ENCODE assay signal across 1 cellular context in genomic region chr6:147774856-147775255, GRCh38.
TF ChIP-seq lines count a peak whose summit lies in the region.

No MANE protein-coding gene starts in this region.

TF ChIP-seq in HCT116, 20 proteins besides CTCF, POLR2A, EP300 and RAD21 (continued from another document):
- TF ChIP-seq ELF1 (IDR thresholded peaks at IDR 0.05; ENCODE audit: borderline replicate concordance, low read depth), result no peak
- no peak for TF ChIP-seq SP1 (IDR thresholded peaks at IDR 0.05; ENCODE audit: low read depth)
- TF ChIP-seq, protein P1, sequence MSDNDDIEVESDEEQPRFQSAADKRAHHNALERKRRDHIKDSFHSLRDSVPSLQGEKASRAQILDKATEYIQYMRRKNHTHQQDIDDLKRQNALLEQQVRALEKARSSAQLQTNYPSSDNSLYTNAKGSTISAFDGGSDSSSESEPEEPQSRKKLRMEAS (IDR thresholded peaks at IDR 0.05), result no peak
- TF ChIP-seq, protein P2, sequence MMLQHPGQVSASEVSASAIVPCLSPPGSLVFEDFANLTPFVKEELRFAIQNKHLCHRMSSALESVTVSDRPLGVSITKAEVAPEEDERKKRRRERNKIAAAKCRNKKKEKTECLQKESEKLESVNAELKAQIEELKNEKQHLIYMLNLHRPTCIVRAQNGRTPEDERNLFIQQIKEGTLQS (IDR thresholded peaks at IDR 0.05), result no peak
- TF ChIP-seq EZH2phosphoT487 (IDR thresholded peaks at IDR 0.05; ENCODE audit: borderline replicate concordance), result no peak
- no peak for TF ChIP-seq SIN3A (IDR thresholded peaks at IDR 0.05; ENCODE audit: low read depth)
- TF ChIP-seq ZFX (IDR thresholded peaks at IDR 0.05), result no peak
- TF ChIP-seq FOSL1 (IDR thresholded peaks at IDR 0.05; ENCODE audit: low read depth), result no peak
- TF ChIP-seq TCF7L2 (IDR thresholded peaks at IDR 0.05; ENCODE audit: borderline replicate concordance, extremely low read depth, insufficient read depth, insufficient read length), result no peak
- no peak for TF ChIP-seq JUND (IDR thresholded peaks at IDR 0.05)
- TF ChIP-seq ZNF274 (IDR thresholded peaks at IDR 0.05; ENCODE audit: low read depth, low read length), result no peak
- TF ChIP-seq EGR1 (IDR thresholded peaks at IDR 0.05; ENCODE audit: low read depth), result no peak
- no peak for TF ChIP-seq POLR2AphosphoS5 (IDR thresholded peaks at IDR 0.05; ENCODE audit: low read depth, low read length)
- TF ChIP-seq EZH2 (IDR thresholded peaks at IDR 0.05), result no peak
- no peak for TF ChIP-seq SRF (IDR thresholded peaks at IDR 0.05; ENCODE audit: low read depth)
